30 cellular contexts compared by ENCODE assay signal in genomic region chr2:51612387-51612786, GRCh38.
"Had no signal": no experiment of that assay in that cellular context is flagged by ENCODE, and none has a peak within 500 bp of the region (broad histone marks: within the 10 kb centered on the region; RNA-seq: fewer than 3 reads in every experiment).

No MANE protein-coding gene starts in this region.

- H3K4me1 Mint-ChIP-seq: activated CD4-positive, alpha-beta memory T cell treated with anti-CD3 and anti-CD28 coated beads, Interleukin-2, amount 10 ng/mL, durations not matched to agents 7 days and 5 days; activated CD8-positive, alpha-beta memory T cell treated with anti-CD3 and anti-CD28 coated beads, Interleukin-2, amount 10 ng/mL, durations not matched to agents 7 days and 5 days; activated naive CD8-positive, alpha-beta T cell treated with anti-CD3 and anti-CD28 coated beads for 36 hours; central memory CD8-positive, alpha-beta T cell had no signal

- ATAC-seq: activated CD8-positive, alpha-beta memory T cell treated with anti-CD3 and anti-CD28 coated beads, Interleukin-2, amount 10 ng/mL, durations not matched to agents 7 days and 5 days; Panc1 had no signal

- H3K9me3 ChIP-seq: colonic mucosa had no signal

- H3K27ac ChIP-seq: brain microvascular endothelial cell, colonic mucosa, KMS-11, SJCRH30, SK-N-MC, WERI-Rb-1 had no signal

- H3K36me3 Mint-ChIP-seq: activated CD8-positive, alpha-beta memory T cell treated with anti-CD3 and anti-CD28 coated beads, Interleukin-2, amount 10 ng/mL, durations not matched to agents 7 days and 5 days; activated naive CD8-positive, alpha-beta T cell treated with anti-CD3 and anti-CD28 coated beads for 36 hours had no signal

- H3K9ac ChIP-seq: KMS-11 had no signal

- H3K4me3 Mint-ChIP-seq: activated CD4-positive, alpha-beta memory T cell treated with anti-CD3 and anti-CD28 coated beads, Interleukin-2, amount 10 ng/mL, durations not matched to agents 7 days and 5 days; activated CD8-positive, alpha-beta memory T cell treated with anti-CD3 and anti-CD28 coated beads, Interleukin-2, amount 10 ng/mL, durations not matched to agents 7 days and 5 days; activated naive CD8-positive, alpha-beta T cell treated with anti-CD3 and anti-CD28 coated beads for 36 hours; central memory CD8-positive, alpha-beta T cell had no signal

- H3K4me2 ChIP-seq: KMS-11 had no signal

- H3K27me3 Mint-ChIP-seq: activated CD4-positive, alpha-beta memory T cell treated with anti-CD3 and anti-CD28 coated beads, Interleukin-2, amount 10 ng/mL, durations not matched to agents 7 days and 5 days; activated CD8-positive, alpha-beta memory T cell treated with anti-CD3 and anti-CD28 coated beads, Interleukin-2, amount 10 ng/mL, durations not matched to agents 7 days and 5 days; activated naive CD8-positive, alpha-beta T cell treated with anti-CD3 and anti-CD28 coated beads for 36 hours; central memory CD8-positive, alpha-beta T cell had no signal

- H3K4me1 ChIP-seq: colonic mucosa, SJCRH30 had no signal

- H3K4me3 ChIP-seq: colonic mucosa, SJCRH30, SK-N-MC had no signal

- H3K27ac Mint-ChIP-seq: activated CD4-positive, alpha-beta memory T cell treated with anti-CD3 and anti-CD28 coated beads, Interleukin-2, amount 10 ng/mL, durations not matched to agents 7 days and 5 days; activated CD8-positive, alpha-beta memory T cell treated with anti-CD3 and anti-CD28 coated beads, Interleukin-2, amount 10 ng/mL, durations not matched to agents 7 days and 5 days; activated naive CD8-positive, alpha-beta T cell treated with anti-CD3 and anti-CD28 coated beads for 36 hours had no signal

- DNase-seq: activated CD4-positive, alpha-beta memory T cell treated with anti-CD3 and anti-CD28 coated beads, Interleukin-2, amount 10 ng/mL, durations not matched to agents 7 days and 5 days; activated CD4-positive, alpha-beta T cell treated with anti-CD3 and anti-CD28 coated beads for 1 hour; activated CD4-positive, alpha-beta T cell treated with anti-CD3 and anti-CD28 coated beads for 48 hours; activated CD4-positive, CD25-positive, alpha-beta regulatory T cell; activated CD8-positive, alpha-beta memory T cell treated with anti-CD3 and anti-CD28 coated beads for 24 hours; activated CD8-positive, alpha-beta memory T cell treated with anti-CD3 and anti-CD28 coated beads, Interleukin-2, amount 10 ng/mL, durations not matched to agents 7 days and 5 days; activated CD8-positive, alpha-beta memory T cell treated with anti-CD3 and anti-CD28 coated beads, Interleukin-2, amount 50 U/mL, for 48 hours; activated effector memory CD4-positive, alpha-beta T cell treated with Interleukin-2 at 50 U/mL for 16 hours; activated naive CD4-positive, alpha-beta T cell treated with anti-CD3 and anti-CD28 coated beads, Interleukin-2, amount 50 U/mL, for 16 hours; activated naive CD8-positive, alpha-beta T cell treated with anti-CD3 and anti-CD28 coated beads for 36 hours; activated T-cell treated with anti-CD3 and anti-CD28 coated beads, Interleukin-2, amount 50 U/mL, for 48 hours; amniotic stem cell; aorta; brain microvascular endothelial cell; colonic mucosa; MM.1S; NCI-H1092 treated with DMSO at 0.1 percent for 48 hours; NCI-H1694; NCI-H1930; NCI-H2081 treated with DMSO at 0.1 percent for 48 hours; NCI-H345; NCI-H524 treated with DMSO at 0.1 percent for 48 hours; SHP77; SJCRH30; T1000; WERI-Rb-1 had no signal

- H3K27me3 ChIP-seq: brain microvascular endothelial cell, colonic mucosa, SJCRH30 had no signal

- H3K36me3 ChIP-seq: brain microvascular endothelial cell, colonic mucosa, SJCRH30, WERI-Rb-1 had no signal
